ENCODE assay signal across 2 cellular contexts in the genomic region with DNA sequence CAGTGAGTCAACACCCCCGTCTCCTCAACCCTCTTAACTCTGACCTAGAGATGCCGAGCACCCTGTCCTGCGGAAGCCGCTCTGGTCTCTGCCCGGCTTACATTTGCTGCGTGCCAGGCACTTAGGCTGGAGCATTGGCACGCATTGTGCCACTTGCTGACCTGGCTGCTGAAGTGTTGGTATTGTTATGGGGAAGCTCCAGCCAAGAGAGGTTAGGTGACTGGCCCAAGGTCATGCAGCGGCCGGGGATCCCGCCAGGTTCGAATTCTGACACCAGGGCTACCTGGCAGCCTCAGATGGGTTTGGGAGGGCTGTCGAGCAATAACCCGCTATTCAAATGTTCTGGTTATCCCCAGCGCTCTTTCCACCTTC.
TF ChIP-seq lines count a peak whose summit lies in the region.

No MANE protein-coding gene starts in this region.

TF ChIP-seq in A549, 52 proteins besides CTCF, POLR2A, EP300 and RAD21:
- TF ChIP-seq REST (IDR thresholded peaks at IDR 0.05): peak; percentile 16; the same call in 1 of the 2 replicates
- TF ChIP-seq HMGXB4 (CRISPR knock-in tag; IDR thresholded peaks at IDR 0.05; ENCODE audit: borderline replicate concordance): no peak

TF ChIP-seq in liver, 16 proteins besides CTCF, POLR2A, EP300 and RAD21 (continued from another document):
- TF ChIP-seq, protein P1, sequence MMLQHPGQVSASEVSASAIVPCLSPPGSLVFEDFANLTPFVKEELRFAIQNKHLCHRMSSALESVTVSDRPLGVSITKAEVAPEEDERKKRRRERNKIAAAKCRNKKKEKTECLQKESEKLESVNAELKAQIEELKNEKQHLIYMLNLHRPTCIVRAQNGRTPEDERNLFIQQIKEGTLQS (IDR thresholded peaks at IDR 0.05): no peak
- peak; percentile 47 to 67 for TF ChIP-seq RXRA (IDR thresholded peaks at IDR 0.05)
- no peak for TF ChIP-seq GABPA (IDR thresholded peaks at IDR 0.05 in 1 of 2, conservative IDR thresholded peaks at IDR 0.05 in 1 of 2)
- TF ChIP-seq REST (IDR thresholded peaks at IDR 0.05): no peak
- TF ChIP-seq, protein P2, sequence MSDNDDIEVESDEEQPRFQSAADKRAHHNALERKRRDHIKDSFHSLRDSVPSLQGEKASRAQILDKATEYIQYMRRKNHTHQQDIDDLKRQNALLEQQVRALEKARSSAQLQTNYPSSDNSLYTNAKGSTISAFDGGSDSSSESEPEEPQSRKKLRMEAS (IDR thresholded peaks at IDR 0.05): no peak
- no peak for TF ChIP-seq FOXA2 (IDR thresholded peaks at IDR 0.05)
- TF ChIP-seq YY1 (IDR thresholded peaks at IDR 0.05): no peak
- TF ChIP-seq HNF4G (IDR thresholded peaks at IDR 0.05): no peak
- no peak for TF ChIP-seq FOXA1 (IDR thresholded peaks at IDR 0.05)
- TF ChIP-seq, protein P3, sequence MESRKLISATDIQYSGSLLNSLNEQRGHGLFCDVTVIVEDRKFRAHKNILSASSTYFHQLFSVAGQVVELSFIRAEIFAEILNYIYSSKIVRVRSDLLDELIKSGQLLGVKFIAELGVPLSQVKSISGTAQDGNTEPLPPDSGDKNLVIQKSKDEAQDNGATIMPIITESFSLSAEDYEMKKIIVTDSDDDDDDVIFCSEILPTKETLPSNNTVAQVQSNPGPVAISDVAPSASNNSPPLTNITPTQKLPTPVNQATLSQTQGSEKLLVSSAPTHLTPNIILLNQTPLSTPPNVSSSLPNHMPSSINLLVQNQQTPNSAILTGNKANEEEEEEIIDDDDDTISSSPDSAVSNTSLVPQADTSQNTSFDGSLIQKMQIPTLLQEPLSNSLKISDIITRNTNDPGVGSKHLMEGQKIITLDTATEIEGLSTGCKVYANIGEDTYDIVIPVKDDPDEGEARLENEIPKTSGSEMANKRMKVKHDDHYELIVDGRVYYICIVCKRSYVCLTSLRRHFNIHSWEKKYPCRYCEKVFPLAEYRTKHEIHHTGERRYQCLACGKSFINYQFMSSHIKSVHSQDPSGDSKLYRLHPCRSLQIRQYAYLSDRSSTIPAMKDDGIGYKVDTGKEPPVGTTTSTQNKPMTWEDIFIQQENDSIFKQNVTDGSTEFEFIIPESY (IDR thresholded peaks at IDR 0.05): no peak
- TF ChIP-seq HNF4A (conservative IDR thresholded peaks at IDR 0.05): peak in 1 of 2 donors; percentile 26
- no peak for TF ChIP-seq JUND (IDR thresholded peaks at IDR 0.05)
- TF ChIP-seq NR2F2 (IDR thresholded peaks at IDR 0.05): no peak
